In genomic region chr1:24051206-24051945, GRCh38 we compare ENCODE assay signal across 23 cellular contexts.
A peak's percentile ranks its signal among the peaks of the same experiment; 100 is the strongest.
DNase-seq lines count a peak whose midpoint lies in the region; ATAC-seq, FAIRE-seq and TF ChIP-seq lines count a peak whose summit lies in the region.
"Had no signal": no experiment of that assay in that cellular context is flagged by ENCODE, and none has a peak within 500 bp of the region (broad histone marks: within the 10 kb centered on the region; RNA-seq: fewer than 3 reads in every experiment).

No MANE protein-coding gene starts in this region.

- peaks cover 0 to 2% of the 10 kb centered on the region in 2 experiments; a peak in 1 of 5 replicates for H3K4me1 ChIP-seq in K562 (replicated peaks in 1 of 2; ENCODE audit: control insufficient read depth in 2 of 2, insufficient read depth in 2 of 2, low read length in 2 of 2)
- H3K4me1 ChIP-seq in uterus, result peaks cover 4 to 10% of the 10 kb centered on the region in 2 donors
- H3K4me1 ChIP-seq: BE2C had no signal

- H3K4me3 Mint-ChIP-seq in activated CD8-positive, alpha-beta memory T cell treated with anti-CD3 and anti-CD28 coated beads, Interleukin-2, amount 10 ng/mL, durations not matched to agents 7 days and 5 days, result no peak overlapping the region
- H3K4me3 Mint-ChIP-seq: activated CD4-positive, alpha-beta T cell treated with anti-CD3 and anti-CD28 coated beads, Interleukin-2, amount 10 ng/mL, durations not matched to agents 24 days and 14 days had no signal

- peaks cover under 1% of the 10 kb centered on the region for H3K4me1 Mint-ChIP-seq in activated CD8-positive, alpha-beta memory T cell treated with anti-CD3 and anti-CD28 coated beads, Interleukin-2, amount 10 ng/mL, durations not matched to agents 7 days and 5 days
- H3K4me1 Mint-ChIP-seq: activated CD4-positive, alpha-beta T cell treated with anti-CD3 and anti-CD28 coated beads, Interleukin-2, amount 10 ng/mL, durations not matched to agents 24 days and 14 days had no signal

- H3K4me2 ChIP-seq in K562 (ENCODE audit: insufficient read depth, low read length), result no peak overlapping the region

- H3K36me3 ChIP-seq in K562 (ENCODE audit: control insufficient read depth, insufficient read depth, low read length) (no peaks in the 10 kb centered on the region), uterus (no peaks in the 10 kb centered on the region)
- H3K36me3 ChIP-seq: BE2C, brain microvascular endothelial cell had no signal

- CTCF ChIA-PET in K562 (lab: Yijun Ruan, JAX; ENCODE audit: low intra/inter-chr PET ratio), result no interaction called here
- CTCF ChIA-PET in activated CD8-positive, alpha-beta memory T cell treated with anti-CD3 and anti-CD28 coated beads, Interleukin-2, amount 10 ng/mL, durations not matched to agents 7 days and 5 days (lab: Charles Lee), result no interaction called here

- peaks cover 34 to 63% of the 10 kb centered on the region in 2 experiments for H3K27me3 ChIP-seq in K562 (ENCODE audit: control insufficient read depth in 2 of 2, insufficient read depth in 2 of 2, low read length in 2 of 2)
- H3K27me3 ChIP-seq in uterus, result no peaks in the 10 kb centered on the region
- H3K27me3 ChIP-seq: BE2C, brain microvascular endothelial cell had no signal

- H3K27ac Mint-ChIP-seq in activated CD8-positive, alpha-beta memory T cell treated with anti-CD3 and anti-CD28 coated beads, Interleukin-2, amount 10 ng/mL, durations not matched to agents 7 days and 5 days, result no peak overlapping the region
- H3K27ac Mint-ChIP-seq: activated CD4-positive, alpha-beta T cell treated with anti-CD3 and anti-CD28 coated beads, Interleukin-2, amount 10 ng/mL, durations not matched to agents 24 days and 14 days had no signal

- no peak for FAIRE-seq in K562 (lab: Jason Lieb, UNC)
- no peak for FAIRE-seq in urothelium cell line (lab: Jason Lieb, UNC)
- FAIRE-seq: colon, endometrium, islet of Langerhans had no signal

- H4K20me1 ChIP-seq in K562 (replicated peaks; ENCODE audit: control insufficient read depth, insufficient read depth, low read length), result no peaks in the 10 kb centered on the region

- peaks cover 9% of the 10 kb centered on the region for H3K27me3 Mint-ChIP-seq in activated CD8-positive, alpha-beta memory T cell treated with anti-CD3 and anti-CD28 coated beads, Interleukin-2, amount 10 ng/mL, durations not matched to agents 7 days and 5 days

- H2AFZ ChIP-seq in K562 (ENCODE audit: low read depth, low read length), result no peak overlapping the region

- intact Hi-C loops in K562 (cut with micrococcal nuclease), result no loop called here
- intact Hi-C loops in uterus (cut with DNase I; ENCODE audit: low total_unique reads), result no loop called here

- TF ChIP-seq EP300 in K562 (IDR thresholded peaks at IDR 0.05; ENCODE audit: low read length), result no peak

- DNase-seq in NCI-H1436 (lab: John Stamatoyannopoulos, UW) (peak; percentile 62), NCI-H1436 treated with DMSO at 0.1 percent for 48 hours (lab: John Stamatoyannopoulos, UW) (no peak), NOMO-1 treated with dmso at 0.1 percent for 144 hours (lab: John Stamatoyannopoulos, UW; ENCODE audit: unreplicated experiment) (peak; percentile 59), K562 (ENCODE audit: extremely low read depth in 1 of 4, low spot score in 3 of 4) (no peak), omental fat pad (ENCODE audit: low spot score) (no peak), urothelium cell line (ENCODE audit: low spot score) (no peak), uterus (no peak)
- DNase-seq in activated CD8-positive, alpha-beta memory T cell treated with anti-CD3 and anti-CD28 coated beads, Interleukin-2, amount 10 ng/mL, durations not matched to agents 7 days and 5 days, result no peak
- DNase-seq: 8988T; activated CD4-positive, alpha-beta T cell treated with anti-CD3 and anti-CD28 coated beads, Interleukin-2, amount 10 ng/mL, durations not matched to agents 24 days and 14 days; BE2C; brain microvascular endothelial cell; Caco-2; DND-41; Karpas-422; NCI-H2171; NCI-H774; RPMI8226; stimulated activated CD4-positive, alpha-beta T cell treated with anti-CD3 and anti-CD28 coated beads, Interleukin-12 subunit alpha, Interleukin-12 subunit beta, amount 100 ng/mL, for 4 hours; stimulated activated CD8-positive, alpha-beta memory T cell treated with anti-CD3 and anti-CD28 coated beads, Interleukin-4, amount 100 ng/mL, for 48 hours had no signal

- TF ChIP-seq CTCF in K562 (IDR thresholded peaks at IDR 0.05 in 2 of 3, conservative IDR thresholded peaks at IDR 0.05 in 1 of 3; ENCODE audit: insufficient read depth in 2 of 3, low read depth in 1 of 3, low read length in 3 of 3) (no peak), omental fat pad (IDR thresholded peaks at IDR 0.05) (no peak), uterus (IDR thresholded peaks at IDR 0.05) (no peak)

- TF ChIP-seq POLR2A in K562 (conservative IDR thresholded peaks at IDR 0.05), result no peak
- no peak for TF ChIP-seq POLR2A in uterus (IDR thresholded peaks at IDR 0.05)

- H3K9me3 ChIP-seq in K562 (replicated peaks; ENCODE audit: control insufficient read depth, insufficient read depth, low read depth, low read length) (no peaks in the 10 kb centered on the region), uterus (no peaks in the 10 kb centered on the region)
- H3K9me3 ChIP-seq: BE2C, Caco-2 had no signal

- WGBS in K562 (ENCODE audit: insufficient coverage, low coverage, missing lambda C conversion rate), result 9% methylated on average over 7 of the region's 7 CpGs

- no peaks in the 10 kb centered on the region for H3K9me3 Mint-ChIP-seq in activated CD8-positive, alpha-beta memory T cell treated with anti-CD3 and anti-CD28 coated beads, Interleukin-2, amount 10 ng/mL, durations not matched to agents 7 days and 5 days (ENCODE audit: low read depth)
- H3K9me3 Mint-ChIP-seq: activated CD4-positive, alpha-beta T cell treated with anti-CD3 and anti-CD28 coated beads, Interleukin-2, amount 10 ng/mL, durations not matched to agents 24 days and 14 days had no signal

- no peak overlapping the region for H3K27ac ChIP-seq in K562 (ENCODE audit: extremely low read depth, low read depth, low read length)
- peak overlapping the region in 1 of 2 donors; percentile 5 for H3K27ac ChIP-seq in uterus
- H3K27ac ChIP-seq: brain microvascular endothelial cell had no signal

- TF ChIP-seq RAD21 in K562 (CRISPR knock-in tag; conservative IDR thresholded peaks at IDR 0.05 in 1 of 2, IDR thresholded peaks at IDR 0.05 in 1 of 2), result no peak

- no peak overlapping the region for H3K9ac ChIP-seq in K562 (ENCODE audit: insufficient read depth in 1 of 2, low read depth in 2 of 2, low read length in 2 of 2)

- no peaks in the 10 kb centered on the region for H3K9me1 ChIP-seq in K562 (ENCODE audit: control insufficient read depth, insufficient read depth, low read length)

- no peak for ATAC-seq in K562
- ATAC-seq in omental fat pad (ENCODE audit: low FRiP score), result peak; percentile 50
- no peak for ATAC-seq in activated CD8-positive, alpha-beta memory T cell treated with anti-CD3 and anti-CD28 coated beads, Interleukin-2, amount 10 ng/mL, durations not matched to agents 7 days and 5 days

- POLR2A ChIA-PET in K562 (lab: Yijun Ruan, JAX), result interaction anchor here (0.9 to 1.6 kb wide), 3 partner anchors 9 to 20 kb away, joined by 3 to 6 read pairs (median 3); no protein-coding TSS in a partner anchor

- H3K4me3 ChIP-seq in K562 (no peak overlapping the region), uterus (no peak overlapping the region)

- no TSS peak for BruUV-seq in K562 (replicated peaks; lab: Mats Ljungman, UMichigan)

- H3K36me3 Mint-ChIP-seq in activated CD8-positive, alpha-beta memory T cell treated with anti-CD3 and anti-CD28 coated beads, Interleukin-2, amount 10 ng/mL, durations not matched to agents 7 days and 5 days, result no peaks in the 10 kb centered on the region

- H3K79me2 ChIP-seq in K562 (ENCODE audit: control insufficient read depth, insufficient read depth, low read length), result no peaks in the 10 kb centered on the region

- in situ Hi-C loops in K562 (cut with MboI), result no loop called here

TF ChIP-seq in K562, 482 proteins besides CTCF, POLR2A, EP300 and RAD21:
- peak; percentile 72 for TF ChIP-seq CEBPB (tag; IDR thresholded peaks at IDR 0.05)
- TF ChIP-seq SIX5 (IDR thresholded peaks at IDR 0.05; ENCODE audit: borderline replicate concordance in 1 of 2, insufficient read depth in 1 of 2, low read depth in 1 of 2, low read length in 2 of 2), result no peak
- no peak for TF ChIP-seq ETV6 (IDR thresholded peaks at IDR 0.05; ENCODE audit: borderline replicate concordance in 1 of 2, low read depth in 2 of 2, low read length in 1 of 2)
- no peak for TF ChIP-seq ETV6 (CRISPR knock-in tag; IDR thresholded peaks at IDR 0.05; ENCODE audit: borderline replicate concordance)
- no peak for TF ChIP-seq CEBPG (CRISPR knock-in tag; IDR thresholded peaks at IDR 0.05)
- peak; percentile 73 to 85 for TF ChIP-seq CEBPG (tag; conservative IDR thresholded peaks at IDR 0.05 in 1 of 2, IDR thresholded peaks at IDR 0.05 in 1 of 2)

Comparison
In these comparisons a context has a peak if more than half of its experiments do, and no peak if none do; other contexts are left out.
1. DNase-seq: peak in NCI-H1436 (single experiment) and NOMO-1 treated with dmso at 0.1 percent for 144 hours (single experiment); none in NCI-H1436 treated with DMSO at 0.1 percent for 48 hours (single experiment), K562 (0 of 4), omental fat pad (single experiment), activated CD8-positive, alpha-beta memory T cell treated with anti-CD3 and anti-CD28 coated beads, Interleukin-2, amount 10 ng/mL, durations not matched to agents 7 days and 5 days (single experiment), urothelium cell line (single experiment) and uterus (0 of 2).